7 cellular contexts compared by ENCODE assay signal in the genomic region with DNA sequence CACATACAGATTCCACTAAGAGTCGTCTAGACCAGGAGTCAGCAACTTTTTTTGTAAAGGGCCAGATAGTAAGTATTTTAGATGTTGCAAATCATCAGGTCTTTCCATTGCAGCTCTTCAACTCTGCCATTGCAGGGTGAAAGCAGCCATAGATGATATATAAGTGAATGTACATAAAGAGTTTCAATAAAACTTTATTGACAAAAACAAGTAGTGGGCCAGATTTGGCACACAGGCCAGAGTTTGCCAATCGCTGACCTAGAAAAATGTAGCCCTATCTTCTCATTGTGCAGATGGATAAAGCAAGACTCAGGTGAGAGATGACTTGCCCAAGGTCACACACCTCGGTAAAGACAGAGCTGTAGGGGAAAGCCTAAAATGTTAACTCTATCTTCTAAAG.
"Had no signal": no experiment of that assay in that cellular context is flagged by ENCODE, and none has a peak within 500 bp of the region (broad histone marks: within the 10 kb centered on the region; RNA-seq: fewer than 3 reads in every experiment).

No MANE protein-coding gene starts in this region.

- DNase-seq: GDM1, GF-D8 had no signal

- FAIRE-seq: G401.6, GM12891, GM12892, GM18507, GM19239 had no signal
